In genomic region chr2:219294356-219295351, GRCh38 we compare ENCODE assay signal across 9 cellular contexts. TPM values are rescaled to one million over a fixed set of nuclear protein-coding genes. Genes with fewer than 3 reads are reported as not detected.
DNase-seq lines count a peak whose midpoint lies in the region; ATAC-seq, FAIRE-seq and TF ChIP-seq lines count a peak whose summit lies in the region.
"Had no signal": no experiment of that assay in that cellular context is flagged by ENCODE, and none has a peak within 500 bp of the region (broad histone marks: within the 10 kb centered on the region; RNA-seq: fewer than 3 reads in every experiment).

No MANE protein-coding gene starts in this region.

- intact Hi-C loops in CD14-positive monocyte (cut with micrococcal nuclease): loop anchor here (2.0 to 5.0 kb wide), 5 partner anchors 16 to 132 kb away; partner anchors contain the start of genes DNAJB2 (in 2 of the 2), NHEJ1 (in 2 of the 2), ANKZF1 (in 1 of the 2) and ATG9A (in 1 of the 2)

- H3K36me3 Mint-ChIP-seq in CD14-positive monocyte: no peaks in the 10 kb centered on the region

- peaks cover 34 to 63% (median 38%) of the 10 kb centered on the region in 3 donors for H3K27me3 Mint-ChIP-seq in CD14-positive monocyte (ENCODE audit: low read depth in 3 of 3)

- DNase-seq in CD14-positive monocyte (ENCODE audit: low spot score) (peak; percentile 78), GM19239 (ENCODE audit: insufficient read length, low spot score) (peak; percentile 97), NK-92 (lab: John Stamatoyannopoulos, UW; ENCODE audit: unreplicated experiment) (peak; percentile 7), epidermal melanocyte (ENCODE audit: insufficient read length, low spot score) (peak; percentile 92), mucosa of gallbladder (ENCODE audit: low spot score) (peak; percentile 90)
- peak; percentile 62 for DNase-seq in activated CD8-positive, alpha-beta memory T cell treated with anti-CD3 and anti-CD28 coated beads, Interleukin-2, amount 50 U/mL, for 1 hour (ENCODE audit: extremely low read depth)
- DNase-seq in stimulated activated CD8-positive, alpha-beta memory T cell treated with anti-CD3 and anti-CD28 coated beads, Interleukin-4, amount 100 ng/mL, for 24 hours (ENCODE audit: low read depth): peak; percentile 80

- peak overlapping the region; percentile 79 to 95 for H3K4me3 Mint-ChIP-seq in CD14-positive monocyte

- ATAC-seq in HG03439 (IDR thresholded peaks at IDR 0.05; ENCODE audit: unreplicated experiment): peak; percentile 87

- H3K27ac Mint-ChIP-seq in CD14-positive monocyte: peak overlapping the region in 6 of 7 donors; percentile 41 to 80 (median 66)

- FAIRE-seq in GM19239 (lab: Jason Lieb, UNC): peak; percentile 90

- H3K9me3 Mint-ChIP-seq in CD14-positive monocyte: peaks cover 0 to 7% (median 1%) of the 10 kb centered on the region in 7 donors

- TF ChIP-seq CTCF in CD14-positive monocyte (IDR thresholded peaks at IDR 0.05): peak; percentile 100

- H3K4me1 Mint-ChIP-seq in CD14-positive monocyte: peaks cover 11% of the 10 kb centered on the region

RNA-seq across cellular contexts. Expression of gene PTPRN, which starts 14.5 kb away (rescaled TPM):
- polyA plus RNA-seq in CD14-positive monocyte: not detected
- total RNA-seq in mucosa of gallbladder: 0.60 TPM

RNA-seq across cellular contexts. Expression of gene DNAJB2, which starts 15.5 kb away (rescaled TPM):
- polyA plus RNA-seq in CD14-positive monocyte: 1 to 10 TPM; 1.7 to 1.9 TPM
- 161 TPM for total RNA-seq in mucosa of gallbladder

RNA-seq across cellular contexts. Expression of gene RESP18, which starts 37.9 kb away (rescaled TPM):
- polyA plus RNA-seq in CD14-positive monocyte: not detected
- not detected for total RNA-seq in mucosa of gallbladder
- total RNA-seq: glomerular endothelial cell had no signal

RNA-seq across cellular contexts. Expression of gene TUBA4A, which starts 40.9 kb away (rescaled TPM):
- polyA plus RNA-seq in CD14-positive monocyte: 10 to 100 TPM; 72.7 to 81.9 TPM
- 40.6 TPM for total RNA-seq in mucosa of gallbladder

RNA-seq across cellular contexts. Expression of gene TUBA4B, which starts 41.6 kb away (rescaled TPM):
- not detected for polyA plus RNA-seq in CD14-positive monocyte
- total RNA-seq in mucosa of gallbladder: not detected
- total RNA-seq: glomerular endothelial cell had no signal

Comparison
In these comparisons a context has a peak if more than half of its experiments do, and no peak if none do; other contexts are left out.
1. Peak in every context shown above with its lines: DNase-seq and ATAC-seq.
2. DNase-seq: peak in every context shown above with its lines; median percentile 97 in GM19239; 92 in epidermal melanocyte; 90 in mucosa of gallbladder; 80 in stimulated activated CD8-positive, alpha-beta memory T cell treated with anti-CD3 and anti-CD28 coated beads, Interleukin-4, amount 100 ng/mL, for 24 hours; 78 in CD14-positive monocyte; 62 in activated CD8-positive, alpha-beta memory T cell treated with anti-CD3 and anti-CD28 coated beads, Interleukin-2, amount 50 U/mL, for 1 hour; 7 in NK-92.